ENCODE assay signal across 29 cellular contexts in the genomic region with DNA sequence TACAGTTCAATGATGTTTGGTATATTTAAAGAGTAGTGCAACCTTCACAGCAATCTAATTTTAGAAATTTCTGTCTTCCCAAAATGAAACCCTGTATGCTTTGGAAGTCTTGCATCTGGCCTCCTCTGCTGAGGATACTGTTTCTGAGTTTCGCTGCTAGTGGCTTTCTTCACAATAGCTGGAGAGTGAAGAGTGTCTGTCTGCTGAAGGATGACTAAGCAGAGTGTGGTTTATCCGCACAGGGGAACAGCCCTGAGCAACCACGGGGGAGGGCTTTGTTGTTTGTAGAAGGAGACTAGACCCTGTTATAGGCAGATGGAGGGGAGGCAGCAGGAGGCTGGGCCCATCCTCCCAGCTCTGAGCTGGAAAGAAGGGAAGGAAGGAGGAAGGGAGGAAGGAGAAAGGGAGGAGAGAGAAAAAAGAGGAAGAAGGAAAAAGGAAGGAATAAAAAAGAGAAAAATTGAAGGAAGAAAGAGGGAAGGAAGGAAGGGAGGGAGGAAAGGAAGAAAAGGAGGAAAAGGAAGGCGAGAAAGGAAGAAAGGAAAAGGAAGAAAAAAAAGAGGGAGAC. TPM values are rescaled to one million over a fixed set of nuclear protein-coding genes. Genes with fewer than 3 reads are reported as not detected.
DNase-seq lines count a peak whose midpoint lies in the region; ATAC-seq lines count a peak whose summit lies in the region.
"Had no signal": no experiment of that assay in that cellular context is flagged by ENCODE, and none has a peak within 500 bp of the region (broad histone marks: within the 10 kb centered on the region; RNA-seq: fewer than 3 reads in every experiment).

No MANE protein-coding gene starts in this region.

- H3K27me3 ChIP-seq in BLaER1 treated with 17β-estradiol and CSF1 and Interleukin-3, amounts not matched to agents 10 nM and 100 nM: no peaks in the 10 kb centered on the region
- peaks cover 25% of the 10 kb centered on the region for H3K27me3 ChIP-seq in HUES64 (ENCODE audit: insufficient read depth, low read length)
- H3K27me3 ChIP-seq: vagina had no signal

- H3K9me3 ChIP-seq in BLaER1 treated with 17β-estradiol and CSF1 and Interleukin-3, amounts not matched to agents 10 nM and 100 nM (replicated peaks in 1 of 11): peaks cover 0 to 36% (median 32%) of the 10 kb centered on the region in 11 experiments; a peak in 16 of 22 replicates
- 0 out of 2 replicates have a peak, but pooled peaks cover 2% of the 10 kb centered on the region for H3K9me3 ChIP-seq in HUES64 (ENCODE audit: insufficient read depth, low read depth, low read length)
- H3K9me3 ChIP-seq: BE2C, body of pancreas, heart right ventricle, right atrium auricular region, vagina had no signal

- no peak overlapping the region for H3K4me3 Mint-ChIP-seq in activated CD4-positive, alpha-beta T cell treated with anti-CD3 and anti-CD28 coated beads, Interleukin-2, amount 10 ng/mL, durations not matched to agents 7 days and 5 days
- H3K4me3 Mint-ChIP-seq: HFFc6; memory B cell; naive B cell; stimulated activated memory B cell treated with anti-CD40 and anti-IgM and Interleukin-4, amounts not matched to agents 10 μg/mL and 1 μg/mL and 100 μg/mL, for 72 hours; T-cell had no signal

- H3K4me1 Mint-ChIP-seq in activated CD4-positive, alpha-beta T cell treated with anti-CD3 and anti-CD28 coated beads, Interleukin-2, amount 10 ng/mL, durations not matched to agents 7 days and 5 days: no peaks in the 10 kb centered on the region
- H3K4me1 Mint-ChIP-seq: memory B cell; stimulated activated memory B cell treated with anti-CD40 and anti-IgM and Interleukin-4, amounts not matched to agents 10 μg/mL and 1 μg/mL and 100 μg/mL, for 72 hours; T-cell had no signal

- H3K27ac ChIP-seq in BLaER1 treated with 17β-estradiol and CSF1 and Interleukin-3, amounts not matched to agents 10 nM and 100 nM: peak overlapping the region; percentile 27 to 85 (median 68); a peak in 21 of 22 replicates
- H3K27ac ChIP-seq in HUES64 (ENCODE audit: low read depth, low read length): no peak overlapping the region
- H3K27ac ChIP-seq: body of pancreas, heart right ventricle, right atrium auricular region, vagina had no signal

- peak; percentile 5 for DNase-seq in NCI-H226
- DNase-seq in islet precursor cell: peak; percentile 64
- no peak for DNase-seq in NCI-H1105 treated with DMSO at 0.1 percent for 48 hours (lab: John Stamatoyannopoulos, UW)
- DNase-seq in activated CD4-positive, alpha-beta T cell treated with anti-CD3 and anti-CD28 coated beads, Interleukin-2, amount 10 ng/mL, durations not matched to agents 7 days and 5 days: no peak
- DNase-seq: activated CD4-positive, CD25-positive, alpha-beta regulatory T cell treated with anti-CD3 and anti-CD28 coated beads, Interleukin-2, amount 50 U/mL, for 72 hours; activated effector memory CD4-positive, alpha-beta T cell treated with anti-CD3 and anti-CD28 coated beads, Interleukin-2, amount 50 U/mL, for 16 hours; BE2C; body of pancreas; effector CD4-positive, alpha-beta T cell; heart right ventricle; HFFc6; KBM-7; left colon; MV-4-11; naive B cell; NCI-H1930; NCI-H510A; NK-92 treated with Interleukin-12 subunit alpha and Interleukin-12 subunit beta, amount 100 ng/mL, for 24 hours; stimulated activated CD4-positive, alpha-beta T cell treated with anti-CD3 and anti-CD28 coated beads, Interleukin-2, amount 100 ng/mL, for 48 hours; T-cell had no signal

- POLR2A ChIA-PET in activated CD4-positive, alpha-beta T cell treated with anti-CD3 and anti-CD28 coated beads, Interleukin-2, amount 10 ng/mL, durations not matched to agents 7 days and 5 days (lab: Charles Lee): no interaction called here

- peak overlapping the region in 6 of 10 experiments; percentile 5 to 42 (median 30); a peak in 8 of 20 replicates for H3K4me3 ChIP-seq in BLaER1 treated with 17β-estradiol and CSF1 and Interleukin-3, amounts not matched to agents 10 nM and 100 nM
- H3K4me3 ChIP-seq in HUES64 (ENCODE audit: low read length): no peak overlapping the region
- H3K4me3 ChIP-seq: body of pancreas, heart right ventricle, right atrium auricular region, vagina had no signal

- no peak overlapping the region for H3K27ac Mint-ChIP-seq in activated CD4-positive, alpha-beta T cell treated with anti-CD3 and anti-CD28 coated beads, Interleukin-2, amount 10 ng/mL, durations not matched to agents 7 days and 5 days
- H3K27ac Mint-ChIP-seq: HFFc6; memory B cell; naive B cell; stimulated activated memory B cell treated with anti-CD40 and anti-IgM and Interleukin-4, amounts not matched to agents 10 μg/mL and 1 μg/mL and 100 μg/mL, for 72 hours; T-cell had no signal

- CTCF ChIA-PET in activated CD4-positive, alpha-beta T cell treated with anti-CD3 and anti-CD28 coated beads, Interleukin-2, amount 10 ng/mL, durations not matched to agents 7 days and 5 days (lab: Charles Lee): no interaction called here

- H3K4me2 ChIP-seq in BLaER1 treated with 17β-estradiol and CSF1 and Interleukin-3, amounts not matched to agents 10 nM and 100 nM: peak overlapping the region; percentile 50 to 90 (median 81)

- no peaks in the 10 kb centered on the region for H4K20me1 ChIP-seq in BLaER1 treated with 17β-estradiol and CSF1 and Interleukin-3, amounts not matched to agents 10 nM and 100 nM

- no peaks in the 10 kb centered on the region for H3K9me3 Mint-ChIP-seq in activated CD4-positive, alpha-beta T cell treated with anti-CD3 and anti-CD28 coated beads, Interleukin-2, amount 10 ng/mL, durations not matched to agents 7 days and 5 days
- H3K9me3 Mint-ChIP-seq: HFFc6 had no signal

- WGBS in HUES64: 39% methylated on average over 4 of the region's 4 CpGs

- ATAC-seq in GM19397 (IDR thresholded peaks at IDR 0.05; ENCODE audit: unreplicated experiment) (no peak), HG03354 (IDR thresholded peaks at IDR 0.05; ENCODE audit: poor library complexity, severe bottlenecking, unreplicated experiment) (no peak)
- ATAC-seq: body of pancreas; heart right ventricle; left colon; stimulated activated memory B cell treated with anti-CD40 and anti-IgM and Interleukin-4, amounts not matched to agents 10 μg/mL and 1 μg/mL and 100 μg/mL, for 72 hours; T-cell had no signal

- H3K36me3 ChIP-seq in BLaER1 treated with 17β-estradiol and CSF1 and Interleukin-3, amounts not matched to agents 10 nM and 100 nM: peaks cover 0 to 12% (median 0%) of the 10 kb centered on the region in 11 experiments; a peak in 4 of 22 replicates
- no peaks in the 10 kb centered on the region for H3K36me3 ChIP-seq in HUES64 (ENCODE audit: insufficient read depth, low read length)
- H3K36me3 ChIP-seq: BE2C, heart right ventricle, right atrium auricular region, vagina had no signal

- H3K36me3 Mint-ChIP-seq in activated CD4-positive, alpha-beta T cell treated with anti-CD3 and anti-CD28 coated beads, Interleukin-2, amount 10 ng/mL, durations not matched to agents 7 days and 5 days (ENCODE audit: low read depth): no peaks in the 10 kb centered on the region
- H3K36me3 Mint-ChIP-seq: memory B cell; naive B cell; stimulated activated memory B cell treated with anti-CD40 and anti-IgM and Interleukin-4, amounts not matched to agents 10 μg/mL and 1 μg/mL and 100 μg/mL, for 72 hours; T-cell had no signal

- peaks cover 54 to 87% (median 70%) of the 10 kb centered on the region in 10 experiments for H3K4me1 ChIP-seq in BLaER1 treated with 17β-estradiol and CSF1 and Interleukin-3, amounts not matched to agents 10 nM and 100 nM
- H3K4me1 ChIP-seq in HUES64 (ENCODE audit: insufficient read depth, low read length): peaks cover 48% of the 10 kb centered on the region
- H3K4me1 ChIP-seq: BE2C had no signal

- H3K27me3 Mint-ChIP-seq in activated CD4-positive, alpha-beta T cell treated with anti-CD3 and anti-CD28 coated beads, Interleukin-2, amount 10 ng/mL, durations not matched to agents 7 days and 5 days: peaks cover 17% of the 10 kb centered on the region

- H3K9ac ChIP-seq in BLaER1 treated with 17β-estradiol and CSF1 and Interleukin-3, amounts not matched to agents 10 nM and 100 nM: peak overlapping the region in 10 of 11 experiments; percentile 26 to 76 (median 54); a peak in 20 of 22 replicates
- 0 out of 2 replicates have a peak overlapping the region, but pooled peaks have one; percentile 5 for H3K9ac ChIP-seq in HUES64 (ENCODE audit: low read depth, low read length)

RNA-seq across cellular contexts. Expression of a gene that starts 10.5 kb away (rescaled TPM):
- polyA plus RNA-seq in HUES64 (2013, experiment 1 of 2): 49.3 TPM
- 50.4 TPM for polyA plus RNA-seq in HUES64 (2013, experiment 2 of 2)
- not detected for total RNA-seq in activated CD4-positive, alpha-beta T cell treated with anti-CD3 and anti-CD28 coated beads, Interleukin-2, amount 10 ng/mL, durations not matched to agents 7 days and 5 days
- total RNA-seq: A673 had no signal

Comparison
In these comparisons a context has a peak if more than half of its experiments do, and no peak if none do; other contexts are left out.
1. DNase-seq: peak in NCI-H226 (single experiment) and islet precursor cell (single experiment); none in NCI-H1105 treated with DMSO at 0.1 percent for 48 hours (single experiment) and activated CD4-positive, alpha-beta T cell treated with anti-CD3 and anti-CD28 coated beads, Interleukin-2, amount 10 ng/mL, durations not matched to agents 7 days and 5 days (single experiment).